In genomic region chr1:194477908-194478307, GRCh38 we compare ENCODE assay signal across 13 cellular contexts.
DNase-seq lines count a peak whose midpoint lies in the region; ATAC-seq and TF ChIP-seq lines count a peak whose summit lies in the region.
"Had no signal": no experiment of that assay in that cellular context is flagged by ENCODE, and none has a peak within 500 bp of the region (broad histone marks: within the 10 kb centered on the region; RNA-seq: fewer than 3 reads in every experiment).

No MANE protein-coding gene starts in this region.

- no peak overlapping the region for H3K4me3 Mint-ChIP-seq in stimulated activated naive B cell treated with anti-CD40 and anti-IgM and Interleukin-4, amounts not matched to agents 10 μg/mL and 1 μg/mL and 100 μg/mL, for 72 hours
- H3K4me3 Mint-ChIP-seq: nephron progenitor cell; T-helper 1 cell treated with Interleukin-12 subunit alpha and Interleukin-12 subunit beta and Interleukin-4 antibody, amounts not matched to agents 30 μg/mL and 1 μg/mL, for 36 hours had no signal

- intact Hi-C loops in heart left ventricle (cut with DNase I), result no loop called here

- TF ChIP-seq POLR2A in heart left ventricle (IDR thresholded peaks at IDR 0.05), result no peak

- TF ChIP-seq CTCF in heart left ventricle (IDR thresholded peaks at IDR 0.05), result no peak

- no peaks in the 10 kb centered on the region for H3K27me3 Mint-ChIP-seq in stimulated activated naive B cell treated with anti-CD40 and anti-IgM and Interleukin-4, amounts not matched to agents 10 μg/mL and 1 μg/mL and 100 μg/mL, for 72 hours

- H3K9me3 ChIP-seq in heart left ventricle (peaks cover 0 to 2% (median 0%) of the 10 kb centered on the region in 12 donors), SJCRH30 (replicated peaks) (no peaks in the 10 kb centered on the region)

- ATAC-seq in HG02840 (IDR thresholded peaks at IDR 0.05; ENCODE audit: low FRiP score, unreplicated experiment) (peak; percentile 92), HG03457 (IDR thresholded peaks at IDR 0.05; ENCODE audit: unreplicated experiment) (peak; percentile 95), heart left ventricle (no peak)
- peak; percentile 79 to 80 for ATAC-seq in stimulated activated naive B cell treated with anti-CD40 and anti-IgM and Interleukin-4, amounts not matched to agents 10 μg/mL and 1 μg/mL and 100 μg/mL, for 72 hours (replicated peaks)

- H3K36me3 ChIP-seq in heart left ventricle (no peaks in the 10 kb centered on the region), SJCRH30 (no peaks in the 10 kb centered on the region)

- H3K36me3 Mint-ChIP-seq in stimulated activated naive B cell treated with anti-CD40 and anti-IgM and Interleukin-4, amounts not matched to agents 10 μg/mL and 1 μg/mL and 100 μg/mL, for 72 hours, result no peaks in the 10 kb centered on the region

- no peaks in the 10 kb centered on the region for H3K9me3 Mint-ChIP-seq in stimulated activated naive B cell treated with anti-CD40 and anti-IgM and Interleukin-4, amounts not matched to agents 10 μg/mL and 1 μg/mL and 100 μg/mL, for 72 hours
- H3K9me3 Mint-ChIP-seq: nephron progenitor cell; T-helper 1 cell treated with Interleukin-12 subunit alpha and Interleukin-12 subunit beta and Interleukin-4 antibody, amounts not matched to agents 30 μg/mL and 1 μg/mL, for 36 hours had no signal

- H3K4me1 Mint-ChIP-seq in stimulated activated naive B cell treated with anti-CD40 and anti-IgM and Interleukin-4, amounts not matched to agents 10 μg/mL and 1 μg/mL and 100 μg/mL, for 72 hours, result peaks cover 4 to 14% of the 10 kb centered on the region in 2 donors

- H3K27ac Mint-ChIP-seq in stimulated activated naive B cell treated with anti-CD40 and anti-IgM and Interleukin-4, amounts not matched to agents 10 μg/mL and 1 μg/mL and 100 μg/mL, for 72 hours, result no peak overlapping the region
- H3K27ac Mint-ChIP-seq: nephron progenitor cell; T-helper 1 cell treated with Interleukin-12 subunit alpha and Interleukin-12 subunit beta and Interleukin-4 antibody, amounts not matched to agents 30 μg/mL and 1 μg/mL, for 36 hours had no signal

- peak; percentile 49 for DNase-seq in SIG-M5 treated with dmso at 0.1 percent for 504 hours (lab: John Stamatoyannopoulos, UW; ENCODE audit: unreplicated experiment)
- no peak for DNase-seq in SIG-M5 (lab: John Stamatoyannopoulos, UW)
- DNase-seq in stimulated activated naive B cell treated with anti-CD40 and anti-IgM and Interleukin-4, amounts not matched to agents 10 μg/mL and 1 μg/mL and 100 μg/mL, for 72 hours, result no peak
- DNase-seq in amygdala (lab: John Stamatoyannopoulos, UW), result no peak
- no peak for DNase-seq in heart left ventricle
- DNase-seq in SJCRH30, result no peak
- DNase-seq: NCI-H1092, nephron progenitor cell, small intestine had no signal

- H3K4me3 ChIP-seq in heart left ventricle (no peak overlapping the region), SJCRH30 (no peak overlapping the region)
- H3K4me3 ChIP-seq: coronary artery had no signal

- H3K27me3 ChIP-seq in heart left ventricle (no peaks in the 10 kb centered on the region), SJCRH30 (no peaks in the 10 kb centered on the region)

- H3K27ac ChIP-seq in heart left ventricle, result no peak overlapping the region
- H3K27ac ChIP-seq in SJCRH30, result no peak overlapping the region
- H3K27ac ChIP-seq: coronary artery had no signal

- H3K4me1 ChIP-seq in heart left ventricle (no peaks in the 10 kb centered on the region), SJCRH30 (no peaks in the 10 kb centered on the region)

Comparison
In these comparisons a context has a peak if more than half of its experiments do, and no peak if none do; other contexts are left out.
1. ATAC-seq: peak in HG02840 (single experiment), HG03457 (single experiment) and stimulated activated naive B cell treated with anti-CD40 and anti-IgM and Interleukin-4, amounts not matched to agents 10 μg/mL and 1 μg/mL and 100 μg/mL, for 72 hours (2 of 2); none in heart left ventricle (0 of 4).